Comparison of ENCODE assay signal across 1 cellular context in genomic region chr2:235105821-235106359, GRCh38.
TF ChIP-seq lines count a peak whose summit lies in the region.

No MANE protein-coding gene starts in this region.

TF ChIP-seq in HepG2, 621 proteins besides CTCF, POLR2A, EP300 and RAD21 (continued from another document and continues in another):
- TF ChIP-seq SETDB1 (CRISPR knock-in tag; IDR thresholded peaks at IDR 0.05; ENCODE audit: borderline replicate concordance), result no peak
- TF ChIP-seq RCOR2 (CRISPR knock-in tag; IDR thresholded peaks at IDR 0.05), result no peak
- TF ChIP-seq TFE3 (CRISPR knock-in tag; IDR thresholded peaks at IDR 0.05), result peak; percentile 67; the same call in 1 of the 2 replicates
- TF ChIP-seq HNF1B (CRISPR knock-in tag; IDR thresholded peaks at IDR 0.05), result peak; percentile 93
- TF ChIP-seq ZBTB8A (CRISPR knock-in tag; IDR thresholded peaks at IDR 0.05; ENCODE audit: borderline replicate concordance, low read depth), result no peak
- peak; percentile 60; the same call in 1 of the 2 replicates for TF ChIP-seq REPIN1 (CRISPR knock-in tag; IDR thresholded peaks at IDR 0.05; ENCODE audit: borderline replicate concordance, low read depth)
- no peak for TF ChIP-seq ISX (CRISPR knock-in tag; conservative IDR thresholded peaks at IDR 0.05)
- no peak for TF ChIP-seq CEBPZ (IDR thresholded peaks at IDR 0.05; ENCODE audit: low read length)
- peak; percentile 71; the same call in 1 of the 2 replicates for TF ChIP-seq GATAD2A (CRISPR knock-in tag; IDR thresholded peaks at IDR 0.05)
- no peak for TF ChIP-seq SSRP1 (CRISPR knock-in tag; IDR thresholded peaks at IDR 0.05)
- TF ChIP-seq ZNF747 (CRISPR knock-in tag; IDR thresholded peaks at IDR 0.05; ENCODE audit: borderline replicate concordance), result no peak
- 0 out of 2 replicates have a peak, but pooled peaks have one; percentile 22 for TF ChIP-seq ZNF232 (CRISPR knock-in tag; IDR thresholded peaks at IDR 0.05; ENCODE audit: borderline replicate concordance)
- no peak for TF ChIP-seq AFF4 (CRISPR knock-in tag; IDR thresholded peaks at IDR 0.05)
- no peak for TF ChIP-seq GZF1 (CRISPR knock-in tag; IDR thresholded peaks at IDR 0.05)
- TF ChIP-seq ONECUT2 (CRISPR knock-in tag; IDR thresholded peaks at IDR 0.05), result no peak
- no peak for TF ChIP-seq KDM4B (CRISPR knock-in tag; IDR thresholded peaks at IDR 0.05)
- TF ChIP-seq SRSF4 (IDR thresholded peaks at IDR 0.05; ENCODE audit: low read depth, low read length, poor library complexity, severe bottlenecking), result no peak
- no peak for TF ChIP-seq NBN (conservative IDR thresholded peaks at IDR 0.05)
- no peak for TF ChIP-seq ZNF34 (CRISPR knock-in tag; IDR thresholded peaks at IDR 0.05; ENCODE audit: borderline replicate concordance)
- no peak for TF ChIP-seq POLR2AphosphoS5 (IDR thresholded peaks at IDR 0.05; ENCODE audit: low read depth, low read length)
- TF ChIP-seq TEAD3 (CRISPR knock-in tag; optimal IDR thresholded peaks at IDR 0.05; ENCODE audit: borderline replicate concordance), result peak; percentile 65
- TF ChIP-seq GABPA (IDR thresholded peaks at IDR 0.05; ENCODE audit: low read depth, low read length), result no peak
- TF ChIP-seq GABPA (CRISPR knock-in tag; IDR thresholded peaks at IDR 0.05; ENCODE audit: low read depth), result no peak
- no peak for TF ChIP-seq ZMYM4 (CRISPR knock-in tag; IDR thresholded peaks at IDR 0.05)
- no peak for TF ChIP-seq TEAD2 (CRISPR knock-in tag; IDR thresholded peaks at IDR 0.05)
- no peak for TF ChIP-seq TBP (CRISPR knock-in tag; IDR thresholded peaks at IDR 0.05)
- TF ChIP-seq TAF15 (IDR thresholded peaks at IDR 0.05; ENCODE audit: low read depth, low read length, poor library complexity, severe bottlenecking), result no peak
- TF ChIP-seq AGO1 (IDR thresholded peaks at IDR 0.05; ENCODE audit: low read depth, low read length, poor library complexity, severe bottlenecking), result no peak
- peak; percentile 56 for TF ChIP-seq SRSF1 (optimal IDR thresholded peaks at IDR 0.05; ENCODE audit: low read depth, low read length)
- peak; percentile 87; the same call in 1 of the 2 replicates for TF ChIP-seq CBX5 (CRISPR knock-in tag; IDR thresholded peaks at IDR 0.05; ENCODE audit: borderline replicate concordance)
- TF ChIP-seq ZKSCAN5 (CRISPR knock-in tag; IDR thresholded peaks at IDR 0.05), result no peak
- no peak for TF ChIP-seq SMARCE1 (IDR thresholded peaks at IDR 0.05; ENCODE audit: borderline replicate concordance)
- peak; percentile 57 for TF ChIP-seq FOSL1 (CRISPR knock-in tag; IDR thresholded peaks at IDR 0.05; ENCODE audit: borderline replicate concordance)
- TF ChIP-seq ZNF556 (CRISPR knock-in tag; IDR thresholded peaks at IDR 0.05; ENCODE audit: borderline replicate concordance), result no peak
- TF ChIP-seq MAF1 (CRISPR knock-in tag; IDR thresholded peaks at IDR 0.05; ENCODE audit: borderline replicate concordance), result no peak
- peak; percentile 44; the same call in 1 of the 2 replicates for TF ChIP-seq ZNF350 (CRISPR knock-in tag; IDR thresholded peaks at IDR 0.05; ENCODE audit: borderline replicate concordance, low read depth)
- no peak for TF ChIP-seq ZNF512B (CRISPR knock-in tag; IDR thresholded peaks at IDR 0.05; ENCODE audit: borderline replicate concordance)
- TF ChIP-seq RBM22 (optimal IDR thresholded peaks at IDR 0.05; ENCODE audit: low read length), result no peak
- TF ChIP-seq TOE1 (CRISPR knock-in tag; IDR thresholded peaks at IDR 0.05), result no peak
- no peak for TF ChIP-seq ATF5 (CRISPR knock-in tag; IDR thresholded peaks at IDR 0.05; ENCODE audit: low read depth)
- peak; percentile 46; the same call in 1 of the 2 replicates for TF ChIP-seq ZBTB33 (CRISPR knock-in tag; IDR thresholded peaks at IDR 0.05)
- TF ChIP-seq TARDBP (CRISPR knock-in tag; IDR thresholded peaks at IDR 0.05), result 0 out of 2 replicates have a peak, but pooled peaks have one; percentile 74
- TF ChIP-seq IKZF5 (CRISPR knock-in tag; IDR thresholded peaks at IDR 0.05), result no peak
- no peak for TF ChIP-seq ZNF878 (CRISPR knock-in tag; IDR thresholded peaks at IDR 0.05)
- TF ChIP-seq HCFC1 (IDR thresholded peaks at IDR 0.05; ENCODE audit: low read depth, low read length), result no peak
- TF ChIP-seq SP4 (CRISPR knock-in tag; IDR thresholded peaks at IDR 0.05), result peak; percentile 46; the same call in 1 of the 2 replicates
- TF ChIP-seq ZNF136 (CRISPR knock-in tag; IDR thresholded peaks at IDR 0.05; ENCODE audit: low read depth), result no peak
- no peak for TF ChIP-seq ZNF558 (CRISPR knock-in tag; IDR thresholded peaks at IDR 0.05; ENCODE audit: borderline replicate concordance)
